In genomic region chr4:79367111-79367510, GRCh38 we compare ENCODE assay signal across 42 cellular contexts. TPM values are rescaled to one million over a fixed set of nuclear protein-coding genes. Genes with fewer than 3 reads are reported as not detected.
"Had no signal": no experiment of that assay in that cellular context is flagged by ENCODE, and none has a peak within 500 bp of the region (broad histone marks: within the 10 kb centered on the region; RNA-seq: fewer than 3 reads in every experiment).

No MANE protein-coding gene starts in this region.

- ATAC-seq: activated naive CD4-positive, alpha-beta T cell treated with anti-CD3 and anti-CD28 coated beads, Interleukin-2, amount 50 U/mL, for 72 hours; activated naive CD8-positive, alpha-beta T cell treated with anti-CD3 and anti-CD28 coated beads, Interleukin-2, amount 50 U/mL, for 24 hours; activated T-cell treated with anti-CD3 and anti-CD28 coated beads, Interleukin-2, amount 50 U/mL, for 4 hours; activated T-cell treated with anti-CD3 and anti-CD28 coated beads, Interleukin-2, amount 50 U/mL, for 72 hours; activated T-helper 17 cell treated with anti-CD3 and anti-CD28 coated beads, Interleukin-2, amount 50 U/mL, for 72 hours; body of pancreas had no signal

- DNase-seq: activated effector memory CD4-positive, alpha-beta T cell treated with anti-CD3 and anti-CD28 coated beads, Interleukin-2, amount 50 U/mL, for 16 hours; activated effector memory CD4-positive, alpha-beta T cell treated with Interleukin-2 at 50 U/mL for 16 hours; activated gamma-delta T cell; activated gamma-delta T cell treated with Interleukin-2 at 50 U/mL for 16 hours; activated naive CD4-positive, alpha-beta T cell; activated naive CD4-positive, alpha-beta T cell treated with anti-CD3 and anti-CD28 coated beads for 36 hours; activated naive CD4-positive, alpha-beta T cell treated with anti-CD3 and anti-CD28 coated beads, Interleukin-2, amount 10 ng/mL, durations not matched to agents 7 days and 5 days; activated naive CD4-positive, alpha-beta T cell treated with anti-CD3 and anti-CD28 coated beads, Interleukin-2, amount 50 U/mL, for 16 hours; activated naive CD4-positive, alpha-beta T cell treated with Interleukin-2 at 50 U/mL for 16 hours; activated naive CD8-positive, alpha-beta T cell treated with anti-CD3 and anti-CD28 coated beads for 36 hours; activated naive CD8-positive, alpha-beta T cell treated with anti-CD3 and anti-CD28 coated beads, Interleukin-2, amount 10 ng/mL, durations not matched to agents 7 days and 5 days; activated naive CD8-positive, alpha-beta T cell treated with anti-CD3 and anti-CD28 coated beads, Interleukin-2, amount 50 U/mL, for 24 hours; activated T-cell treated with anti-CD3 and anti-CD28 coated beads, Interleukin-2, amount 50 U/mL, for 4 hours; activated T-cell treated with anti-CD3 and anti-CD28 coated beads, Interleukin-2, amount 50 U/mL, for 48 hours; activated T-cell treated with anti-CD3 and anti-CD28 coated beads, Interleukin-2, amount 50 U/mL, for 72 hours; adrenal gland; amniotic stem cell; amygdala; anterior cingulate cortex; aorta; body of pancreas; brain microvascular endothelial cell; caudate nucleus; central memory CD4-positive, alpha-beta T cell; cerebellar nuclear complex had no signal

- H3K4me1 Mint-ChIP-seq: activated naive CD4-positive, alpha-beta T cell treated with anti-CD3 and anti-CD28 coated beads, Interleukin-2, amount 10 ng/mL, durations not matched to agents 7 days and 5 days; activated naive CD4-positive, alpha-beta T cell treated with anti-CD3 and anti-CD28 coated beads, Interleukin-2, amount 50 U/mL, for 24 hours; activated naive CD8-positive, alpha-beta T cell treated with anti-CD3 and anti-CD28 coated beads for 36 hours; activated naive CD8-positive, alpha-beta T cell treated with anti-CD3 and anti-CD28 coated beads, Interleukin-2, amount 10 ng/mL, durations not matched to agents 7 days and 5 days; activated naive CD8-positive, alpha-beta T cell treated with anti-CD3 and anti-CD28 coated beads, Interleukin-2, amount 50 U/mL, for 24 hours; activated T-helper 17 cell treated with anti-CD3 and anti-CD28 coated beads, Interleukin-2, amount 50 U/mL, for 72 hours; central memory CD8-positive, alpha-beta T cell had no signal

- H3K27me3 ChIP-seq: adrenal gland, ascending aorta, body of pancreas, brain microvascular endothelial cell, breast epithelium, cardiac muscle cell had no signal

- H3K27me3 Mint-ChIP-seq: activated naive CD4-positive, alpha-beta T cell treated with anti-CD3 and anti-CD28 coated beads, Interleukin-2, amount 10 ng/mL, durations not matched to agents 7 days and 5 days; activated naive CD4-positive, alpha-beta T cell treated with anti-CD3 and anti-CD28 coated beads, Interleukin-2, amount 50 U/mL, for 24 hours; activated naive CD8-positive, alpha-beta T cell; activated naive CD8-positive, alpha-beta T cell treated with anti-CD3 and anti-CD28 coated beads, Interleukin-2, amount 10 ng/mL, durations not matched to agents 7 days and 5 days; activated naive CD8-positive, alpha-beta T cell treated with anti-CD3 and anti-CD28 coated beads, Interleukin-2, amount 50 U/mL, for 24 hours; activated T-helper 17 cell treated with anti-CD3 and anti-CD28 coated beads, Interleukin-2, amount 50 U/mL, for 72 hours; brain; central memory CD8-positive, alpha-beta T cell had no signal

- H3K4me3 Mint-ChIP-seq: activated naive CD4-positive, alpha-beta T cell treated with anti-CD3 and anti-CD28 coated beads for 36 hours; activated naive CD4-positive, alpha-beta T cell treated with anti-CD3 and anti-CD28 coated beads, Interleukin-2, amount 10 ng/mL, durations not matched to agents 7 days and 5 days; activated naive CD4-positive, alpha-beta T cell treated with anti-CD3 and anti-CD28 coated beads, Interleukin-2, amount 50 U/mL, for 24 hours; activated naive CD8-positive, alpha-beta T cell; activated naive CD8-positive, alpha-beta T cell treated with anti-CD3 and anti-CD28 coated beads for 36 hours; activated naive CD8-positive, alpha-beta T cell treated with anti-CD3 and anti-CD28 coated beads, Interleukin-2, amount 10 ng/mL, durations not matched to agents 7 days and 5 days; activated naive CD8-positive, alpha-beta T cell treated with anti-CD3 and anti-CD28 coated beads, Interleukin-2, amount 50 U/mL, for 24 hours; activated T-cell treated with anti-CD3 and anti-CD28 coated beads, Interleukin-2, amount 50 U/mL, for 4 hours; activated T-cell treated with anti-CD3 and anti-CD28 coated beads, Interleukin-2, amount 50 U/mL, for 72 hours; activated T-helper 1 cell treated with anti-CD3 and anti-CD28 coated beads, Interleukin-12 subunit alpha, Interleukin-12 subunit beta, Interleukin-2, Interleukin-4 antibody, amounts not matched to agents 30 ng/mL and 10 ng/mL and 1 ng/mL, durations not matched to agents 14 hours and 24 hours and 36 hours; activated T-helper 17 cell treated with anti-CD3 and anti-CD28 coated beads, Interleukin-2, amount 50 U/mL, for 72 hours; brain; central memory CD8-positive, alpha-beta T cell had no signal

- H3K4me1 ChIP-seq: adrenal gland, ascending aorta, body of pancreas, breast epithelium had no signal

- H3K9me3 ChIP-seq: adrenal gland, ascending aorta, body of pancreas, breast epithelium had no signal

- H3K36me3 ChIP-seq: adrenal gland, ascending aorta, brain microvascular endothelial cell, breast epithelium, cardiac muscle cell had no signal

- H3K36me3 Mint-ChIP-seq: activated naive CD4-positive, alpha-beta T cell treated with anti-CD3 and anti-CD28 coated beads, Interleukin-2, amount 10 ng/mL, durations not matched to agents 7 days and 5 days; activated naive CD4-positive, alpha-beta T cell treated with anti-CD3 and anti-CD28 coated beads, Interleukin-2, amount 50 U/mL, for 24 hours; activated naive CD4-positive, alpha-beta T cell treated with anti-CD3 and anti-CD28 coated beads, Interleukin-2, amount 50 U/mL, for 72 hours; activated naive CD8-positive, alpha-beta T cell; activated naive CD8-positive, alpha-beta T cell treated with anti-CD3 and anti-CD28 coated beads for 36 hours; activated naive CD8-positive, alpha-beta T cell treated with anti-CD3 and anti-CD28 coated beads, Interleukin-2, amount 10 ng/mL, durations not matched to agents 7 days and 5 days; brain had no signal

- H3K9me3 Mint-ChIP-seq: activated naive CD4-positive, alpha-beta T cell treated with anti-CD3 and anti-CD28 coated beads for 36 hours; activated naive CD4-positive, alpha-beta T cell treated with anti-CD3 and anti-CD28 coated beads, Interleukin-2, amount 10 ng/mL, durations not matched to agents 7 days and 5 days; activated naive CD4-positive, alpha-beta T cell treated with anti-CD3 and anti-CD28 coated beads, Interleukin-2, amount 50 U/mL, for 24 hours; activated naive CD4-positive, alpha-beta T cell treated with anti-CD3 and anti-CD28 coated beads, Interleukin-2, amount 50 U/mL, for 72 hours; activated naive CD8-positive, alpha-beta T cell treated with anti-CD3 and anti-CD28 coated beads for 36 hours; activated naive CD8-positive, alpha-beta T cell treated with anti-CD3 and anti-CD28 coated beads, Interleukin-2, amount 10 ng/mL, durations not matched to agents 7 days and 5 days; activated naive CD8-positive, alpha-beta T cell treated with anti-CD3 and anti-CD28 coated beads, Interleukin-2, amount 50 U/mL, for 24 hours; activated T-cell treated with anti-CD3 and anti-CD28 coated beads, Interleukin-2, amount 50 U/mL, for 72 hours; activated T-helper 1 cell treated with anti-CD3 and anti-CD28 coated beads, Interleukin-12 subunit alpha, Interleukin-12 subunit beta, Interleukin-2, Interleukin-4 antibody, amounts not matched to agents 30 ng/mL and 10 ng/mL and 1 ng/mL, durations not matched to agents 14 hours and 24 hours and 36 hours; activated T-helper 17 cell treated with anti-CD3 and anti-CD28 coated beads, Interleukin-2, amount 50 U/mL, for 72 hours; activated T-helper 2 cell treated with anti-CD3 and anti-CD28 coated beads, Interferon-gamma antibody, Interleukin-2, Interleukin-4, amounts not matched to agents 10 μg/mL and 5 μg/mL and 100 μg/mL, durations not matched to agents 14 hours and 24 hours and 36 hours; central memory CD8-positive, alpha-beta T cell had no signal

- H3K27ac ChIP-seq: adrenal gland, ascending aorta, body of pancreas, brain microvascular endothelial cell, breast epithelium, cardiac muscle cell had no signal

- H3K27ac Mint-ChIP-seq: activated naive CD4-positive, alpha-beta T cell treated with anti-CD3 and anti-CD28 coated beads for 36 hours; activated naive CD4-positive, alpha-beta T cell treated with anti-CD3 and anti-CD28 coated beads, Interleukin-2, amount 10 ng/mL, durations not matched to agents 7 days and 5 days; activated naive CD4-positive, alpha-beta T cell treated with anti-CD3 and anti-CD28 coated beads, Interleukin-2, amount 50 U/mL, for 24 hours; activated naive CD8-positive, alpha-beta T cell; activated naive CD8-positive, alpha-beta T cell treated with anti-CD3 and anti-CD28 coated beads for 36 hours; activated naive CD8-positive, alpha-beta T cell treated with anti-CD3 and anti-CD28 coated beads, Interleukin-2, amount 10 ng/mL, durations not matched to agents 7 days and 5 days; activated naive CD8-positive, alpha-beta T cell treated with anti-CD3 and anti-CD28 coated beads, Interleukin-2, amount 50 U/mL, for 24 hours; activated T-cell treated with anti-CD3 and anti-CD28 coated beads, Interleukin-2, amount 50 U/mL, for 72 hours; activated T-helper 1 cell treated with anti-CD3 and anti-CD28 coated beads, Interleukin-12 subunit alpha, Interleukin-12 subunit beta, Interleukin-2, Interleukin-4 antibody, amounts not matched to agents 30 ng/mL and 10 ng/mL and 1 ng/mL, durations not matched to agents 14 hours and 24 hours and 36 hours; activated T-helper 17 cell treated with anti-CD3 and anti-CD28 coated beads, Interleukin-2, amount 50 U/mL, for 72 hours; activated T-helper 2 cell treated with anti-CD3 and anti-CD28 coated beads, Interferon-gamma antibody, Interleukin-2, Interleukin-4, amounts not matched to agents 10 μg/mL and 5 μg/mL and 100 μg/mL, durations not matched to agents 14 hours and 24 hours and 36 hours; brain had no signal

- H3K4me3 ChIP-seq: adrenal gland, ascending aorta, body of pancreas, breast epithelium, cardiac muscle cell had no signal

RNA-seq across cellular contexts. Expression of gene GK2, which starts 40.9 kb away (rescaled TPM):
- total RNA-seq: activated naive CD4-positive, alpha-beta T cell treated with anti-CD3 and anti-CD28 coated beads for 36 hours; activated naive CD4-positive, alpha-beta T cell treated with anti-CD3 and anti-CD28 coated beads, Interleukin-2, amount 50 U/mL, for 72 hours; activated naive CD8-positive, alpha-beta T cell treated with anti-CD3 and anti-CD28 coated beads for 36 hours; activated naive CD8-positive, alpha-beta T cell treated with anti-CD3 and anti-CD28 coated beads, Interleukin-2, amount 10 ng/mL, durations not matched to agents 7 days and 5 days; activated T-cell treated with anti-CD3 and anti-CD28 coated beads, Interleukin-2, amount 50 U/mL, for 4 hours; activated T-cell treated with anti-CD3 and anti-CD28 coated beads, Interleukin-2, amount 50 U/mL, for 72 hours; activated T-helper 1 cell treated with anti-CD3 and anti-CD28 coated beads, Interleukin-12 subunit alpha, Interleukin-12 subunit beta, Interleukin-2, Interleukin-4 antibody, amounts not matched to agents 30 ng/mL and 10 ng/mL and 1 ng/mL, durations not matched to agents 14 hours and 24 hours and 36 hours; activated T-helper 17 cell treated with anti-CD3 and anti-CD28 coated beads, Interleukin-2, amount 50 U/mL, for 72 hours; activated T-helper 2 cell treated with anti-CD3 and anti-CD28 coated beads, Interferon-gamma antibody, Interleukin-2, Interleukin-4, amounts not matched to agents 10 μg/mL and 5 μg/mL and 100 μg/mL, durations not matched to agents 14 hours and 24 hours and 36 hours; adrenal gland; aorta; ascending aorta; astrocyte; body of pancreas; bronchial epithelial cell; cardiac muscle cell; cardiac septum; cerebellum; chondrocyte had no signal
- polyA plus RNA-seq: adipose tissue, adrenal gland, aorta, cardiac muscle cell had no signal

RNA-seq across cellular contexts. Expression of gene NAA11, which starts 41.2 kb away (rescaled TPM):
- total RNA-seq: activated naive CD4-positive, alpha-beta T cell treated with anti-CD3 and anti-CD28 coated beads for 36 hours; activated naive CD4-positive, alpha-beta T cell treated with anti-CD3 and anti-CD28 coated beads, Interleukin-2, amount 50 U/mL, for 72 hours; activated naive CD8-positive, alpha-beta T cell treated with anti-CD3 and anti-CD28 coated beads for 36 hours; activated naive CD8-positive, alpha-beta T cell treated with anti-CD3 and anti-CD28 coated beads, Interleukin-2, amount 10 ng/mL, durations not matched to agents 7 days and 5 days; activated T-cell treated with anti-CD3 and anti-CD28 coated beads, Interleukin-2, amount 50 U/mL, for 4 hours; activated T-cell treated with anti-CD3 and anti-CD28 coated beads, Interleukin-2, amount 50 U/mL, for 72 hours; activated T-helper 1 cell treated with anti-CD3 and anti-CD28 coated beads, Interleukin-12 subunit alpha, Interleukin-12 subunit beta, Interleukin-2, Interleukin-4 antibody, amounts not matched to agents 30 ng/mL and 10 ng/mL and 1 ng/mL, durations not matched to agents 14 hours and 24 hours and 36 hours; activated T-helper 17 cell treated with anti-CD3 and anti-CD28 coated beads, Interleukin-2, amount 50 U/mL, for 72 hours; activated T-helper 2 cell treated with anti-CD3 and anti-CD28 coated beads, Interferon-gamma antibody, Interleukin-2, Interleukin-4, amounts not matched to agents 10 μg/mL and 5 μg/mL and 100 μg/mL, durations not matched to agents 14 hours and 24 hours and 36 hours; adrenal gland; aorta; ascending aorta; astrocyte; body of pancreas; breast epithelium; bronchial epithelial cell; cardiac muscle cell; cardiac septum; cerebellum; chondrocyte had no signal
- polyA plus RNA-seq: adipose tissue, adrenal gland, aorta, cardiac muscle cell had no signal
